10 cellular contexts compared by ENCODE assay signal in genomic region chr1:67134692-67135091, GRCh38. TPM values are rescaled to one million over a fixed set of nuclear protein-coding genes. Genes with fewer than 3 reads are reported as not detected.
DNase-seq lines count a peak whose midpoint lies in the region; ATAC-seq and TF ChIP-seq lines count a peak whose summit lies in the region.
"Had no signal": no experiment of that assay in that cellular context is flagged by ENCODE, and none has a peak within 500 bp of the region (broad histone marks: within the 10 kb centered on the region; RNA-seq: fewer than 3 reads in every experiment).

Gene C1orf141, minus strand, starts transcription at chr1:67134970. Its CDS starts 7,730 bp downstream, at chr1:67127240.

- H4K8ac ChIP-seq in mesenchymal stem cell (ENCODE audit: low read length): no peak within 1 kb of the TSS

- no peaks in the 10 kb centered on the region for H3K9me3 Mint-ChIP-seq in activated T-cell treated with anti-CD3 and anti-CD28 coated beads, Interleukin-2, amount 50 U/mL, for 4 hours
- H3K9me3 Mint-ChIP-seq in type B pancreatic cell: no peaks in the 10 kb centered on the region

- H2AFZ ChIP-seq in mesenchymal stem cell (ENCODE audit: low read depth, low read length): peak within 1 kb of the TSS; percentile 2

- H2AK5ac ChIP-seq in mesenchymal stem cell (ENCODE audit: low read length, severe bottlenecking): no peak within 1 kb of the TSS

- no peak within 1 kb of the TSS for H3K14ac ChIP-seq in mesenchymal stem cell (ENCODE audit: low read length in 2 of 2)

- peak within 1 kb of the TSS; percentile 55 for H3K9ac ChIP-seq in mesenchymal stem cell (ENCODE audit: low read length)

- TF ChIP-seq CTCF in type B pancreatic cell (conservative IDR thresholded peaks at IDR 0.05): no peak

- no peak within 1 kb of the TSS for H4K91ac ChIP-seq in mesenchymal stem cell (ENCODE audit: low read length)

- H2BK5ac ChIP-seq in mesenchymal stem cell (ENCODE audit: low read depth, low read length, poor library complexity, severe bottlenecking): no peak within 1 kb of the TSS

- no peak for TF ChIP-seq POLR2A in GM18505 (IDR thresholded peaks at IDR 0.05; ENCODE audit: borderline replicate concordance, extremely low read depth, insufficient read depth, insufficient read length)

- no peaks in the 10 kb centered on the region for H3K36me3 Mint-ChIP-seq in activated T-cell treated with anti-CD3 and anti-CD28 coated beads, Interleukin-2, amount 50 U/mL, for 4 hours (ENCODE audit: insufficient read depth)
- no peaks in the 10 kb centered on the region for H3K36me3 Mint-ChIP-seq in type B pancreatic cell

- peak within 1 kb of the TSS; percentile 63 for H3K4me2 ChIP-seq in mesenchymal stem cell (ENCODE audit: low read length, poor library complexity, severe bottlenecking)

- H3K4me1 Mint-ChIP-seq in activated T-cell treated with anti-CD3 and anti-CD28 coated beads, Interleukin-2, amount 50 U/mL, for 4 hours (ENCODE audit: low read depth): peaks cover 4% of the 10 kb centered on the region
- H3K4me1 Mint-ChIP-seq in type B pancreatic cell (ENCODE audit: unreplicated experiment): peaks cover 10% of the 10 kb centered on the region

- H3K27me3 Mint-ChIP-seq in activated T-cell treated with anti-CD3 and anti-CD28 coated beads, Interleukin-2, amount 50 U/mL, for 4 hours (ENCODE audit: low read depth): peaks cover 4% of the 10 kb centered on the region
- H3K27me3 Mint-ChIP-seq in type B pancreatic cell: no peaks in the 10 kb centered on the region

- ATAC-seq in activated T-cell treated with anti-CD3 and anti-CD28 coated beads, Interleukin-2, amount 50 U/mL, for 4 hours: peak in 1 of 2 donors; percentile 46
- no peak for ATAC-seq in GM18505 (IDR thresholded peaks at IDR 0.05; ENCODE audit: unreplicated experiment)

- no peak for DNase-seq in activated T-cell treated with anti-CD3 and anti-CD28 coated beads, Interleukin-2, amount 50 U/mL, for 4 hours
- DNase-seq in activated T-cell treated with anti-CD3 and anti-CD28 coated beads for 4 hours (no peak), mesenchymal stem cell (no peak), type B pancreatic cell (ENCODE audit: extremely low spot score, unreplicated experiment) (no peak), HAP-1 (ENCODE audit: low spot score in 2 of 2) (no peak), NCI-H524 treated with DMSO at 0.1 percent for 48 hours (lab: John Stamatoyannopoulos, UW) (no peak)
- DNase-seq in effector memory CD4-positive, alpha-beta T cell: no peak
- DNase-seq: cortex of kidney had no signal

- H3K27me3 ChIP-seq in effector memory CD4-positive, alpha-beta T cell (replicated peaks; ENCODE audit: control insufficient read depth, insufficient read depth, low read length, poor library complexity, severe bottlenecking): peaks cover 2% of the 10 kb centered on the region
- H3K27me3 ChIP-seq in mesenchymal stem cell (ENCODE audit: control insufficient read depth in 1 of 2, insufficient read depth in 1 of 2, low read length in 2 of 2): no peaks in the 10 kb centered on the region
- H3K27me3 ChIP-seq in HAP-1 (ENCODE audit: low read depth): no peaks in the 10 kb centered on the region

- H3K4me3 ChIP-seq in effector memory CD4-positive, alpha-beta T cell (ENCODE audit: insufficient read depth, low read depth, low read length, poor library complexity, severe bottlenecking): peak within 1 kb of the TSS; percentile 10
- H3K4me3 ChIP-seq in mesenchymal stem cell (ENCODE audit: insufficient read depth in 1 of 2, low read depth in 1 of 2, low read length in 2 of 2): peak within 1 kb of the TSS in 1 of 2 experiments; percentile 30
- no peak within 1 kb of the TSS for H3K4me3 ChIP-seq in HAP-1

- H3K4me1 ChIP-seq in effector memory CD4-positive, alpha-beta T cell (ENCODE audit: control insufficient read depth, insufficient read depth, low read length, poor library complexity, severe bottlenecking): peaks cover 4% of the 10 kb centered on the region
- H3K4me1 ChIP-seq in mesenchymal stem cell (ENCODE audit: control insufficient read depth, insufficient read depth, low read depth, low read length) (peaks cover 4% of the 10 kb centered on the region), HAP-1 (no peaks in the 10 kb centered on the region; the same call in 1 of the 2 replicates)

- 49% methylated on average over 28 of the region's 28 CpGs for WGBS in mesenchymal stem cell

- no peak within 1 kb of the TSS for H2BK12ac ChIP-seq in mesenchymal stem cell (ENCODE audit: low read length in 2 of 2)

- H3K18ac ChIP-seq in mesenchymal stem cell (ENCODE audit: low read depth in 1 of 2, low read length in 2 of 2): no peak within 1 kb of the TSS

- H3K36me3 ChIP-seq in effector memory CD4-positive, alpha-beta T cell (ENCODE audit: control insufficient read depth, insufficient read depth, low read length): no peaks in the 10 kb centered on the region
- H3K36me3 ChIP-seq in mesenchymal stem cell (ENCODE audit: control insufficient read depth in 1 of 2, insufficient read depth in 2 of 2, low read depth in 1 of 2, low read length in 2 of 2) (no peaks in the 10 kb centered on the region), HAP-1 (replicated peaks) (no peaks in the 10 kb centered on the region)

- no peaks in the 10 kb centered on the region for H3K9me3 ChIP-seq in effector memory CD4-positive, alpha-beta T cell (ENCODE audit: control insufficient read depth, low read length)
- H3K9me3 ChIP-seq in mesenchymal stem cell (ENCODE audit: control insufficient read depth, low read length) (no peaks in the 10 kb centered on the region), HAP-1 (no peaks in the 10 kb centered on the region)

- no peaks in the 10 kb centered on the region for H3K79me1 ChIP-seq in mesenchymal stem cell (replicated peaks; ENCODE audit: low read length, poor library complexity, severe bottlenecking)

- H3K27ac ChIP-seq in effector memory CD4-positive, alpha-beta T cell (ENCODE audit: insufficient read depth, low read length, poor library complexity, severe bottlenecking): no peak within 1 kb of the TSS
- no peak within 1 kb of the TSS for H3K27ac ChIP-seq in mesenchymal stem cell (ENCODE audit: low read length, poor library complexity, severe bottlenecking)

- H3K27ac Mint-ChIP-seq in type B pancreatic cell: peak within 1 kb of the TSS; percentile 62

- in situ Hi-C loops in HAP-1 (cut with MboI; ENCODE audit: low sequenced_read_pairs): no loop called here

- H3K4me3 Mint-ChIP-seq in activated T-cell treated with anti-CD3 and anti-CD28 coated beads, Interleukin-2, amount 50 U/mL, for 4 hours: peak within 1 kb of the TSS; percentile 60
- peak within 1 kb of the TSS; percentile 81 for H3K4me3 Mint-ChIP-seq in type B pancreatic cell

- H3K4ac ChIP-seq in mesenchymal stem cell (ENCODE audit: low read depth in 1 of 2, low read length in 2 of 2): no peak within 1 kb of the TSS

- no peak within 1 kb of the TSS for H2BK15ac ChIP-seq in mesenchymal stem cell (ENCODE audit: low read depth, poor library complexity, severe bottlenecking)

- no peak within 1 kb of the TSS for H2BK120ac ChIP-seq in mesenchymal stem cell (ENCODE audit: low read depth, low read length)

- H3K23ac ChIP-seq in mesenchymal stem cell (ENCODE audit: low read length in 2 of 2): no peak within 1 kb of the TSS

RNA-seq across cellular contexts. Expression of gene C1orf141, which starts in this region (rescaled TPM):
- under 1 TPM in 2 of 3 donors, not detected in 1; 0.11 to 0.25 TPM for total RNA-seq in activated T-cell treated with anti-CD3 and anti-CD28 coated beads, Interleukin-2, amount 50 U/mL, for 4 hours
- polyA plus RNA-seq in mesenchymal stem cell (2013, experiment 1 of 2): not detected
- not detected for polyA plus RNA-seq in mesenchymal stem cell (2013, experiment 2 of 2)
- total RNA-seq in type B pancreatic cell (ENCODE audit: low replicate concordance): not detected in 2 replicates
- polyA plus RNA-seq: BJ had no signal
